20 cellular contexts compared by ENCODE assay signal in genomic region chr6:52540286-52540902, GRCh38. TPM values are rescaled to one million over a fixed set of nuclear protein-coding genes. Genes with fewer than 3 reads are reported as not detected.
A peak's percentile ranks its signal among the peaks of the same experiment; 100 is the strongest.
DNase-seq lines count a peak whose midpoint lies in the region; ATAC-seq, FAIRE-seq and TF ChIP-seq lines count a peak whose summit lies in the region.
"Had no signal": no experiment of that assay in that cellular context is flagged by ENCODE, and none has a peak within 500 bp of the region (broad histone marks: within the 10 kb centered on the region; RNA-seq: fewer than 3 reads in every experiment).

No MANE protein-coding gene starts in this region.

- no peak overlapping the region for H3K4me3 ChIP-seq in A549
- no peak overlapping the region for H3K4me3 ChIP-seq in prostate gland
- H3K4me3 ChIP-seq: SJCRH30, uterus had no signal

- no peak for TF ChIP-seq EP300 in A549 (IDR thresholded peaks at IDR 0.05)

- peak overlapping the region; percentile 89 for H3K27ac Mint-ChIP-seq in HFFc6
- peak overlapping the region; percentile 29 for H3K27ac Mint-ChIP-seq in T-helper 17 cell
- H3K27ac Mint-ChIP-seq in memory B cell = peak overlapping the region; percentile 30
- H3K27ac Mint-ChIP-seq: activated naive CD4-positive, alpha-beta T cell treated with anti-CD3 and anti-CD28 coated beads, Interleukin-2, amount 50 U/mL, for 72 hours; stimulated activated naive CD8-positive, alpha-beta T cell treated with anti-CD3 and anti-CD28 coated beads, Interleukin-15, Interleukin-2, amounts not matched to agents 100 ng/mL and 50 ng/mL, for 24 hours had no signal

- TF ChIP-seq CTCF in A549 (IDR thresholded peaks at IDR 0.05) (no peak), HFFc6 (IDR thresholded peaks at IDR 0.05) (no peak), prostate gland (IDR thresholded peaks at IDR 0.05) (no peak)

- POLR2A ChIA-PET in A549 (lab: Yijun Ruan, JAX) = no interaction called here

- FAIRE-seq in A549 (lab: Jason Lieb, UNC) = no peak
- FAIRE-seq: A204.1, H1 had no signal

- CTCF ChIA-PET in A549 (lab: Yijun Ruan, JAX) = interaction anchor here (0.6 to 1.0 kb wide), 3 partner anchors 14 to 123 kb away, joined by 3 to 4 read pairs (median 3); no protein-coding TSS in a partner anchor

- H3K9me3 ChIP-seq in A549 (no peaks in the 10 kb centered on the region), T-helper 17 cell (ENCODE audit: control insufficient read depth, low read length, poor library complexity, severe bottlenecking) (no peaks in the 10 kb centered on the region), prostate gland (no peaks in the 10 kb centered on the region)
- H3K9me3 ChIP-seq: SJCRH30, uterus had no signal

- H3K9me3 Mint-ChIP-seq in HFFc6 = no peaks in the 10 kb centered on the region
- H3K9me3 Mint-ChIP-seq in memory B cell = no peaks in the 10 kb centered on the region
- H3K9me3 Mint-ChIP-seq: activated naive CD4-positive, alpha-beta T cell treated with anti-CD3 and anti-CD28 coated beads, Interleukin-2, amount 50 U/mL, for 72 hours; activated T-cell treated with anti-CD3 and anti-CD28 coated beads, Interleukin-2, amount 50 U/mL, for 4 hours; central memory CD8-positive, alpha-beta T cell; stimulated activated naive CD8-positive, alpha-beta T cell treated with anti-CD3 and anti-CD28 coated beads, Interleukin-15, Interleukin-2, amounts not matched to agents 100 ng/mL and 50 ng/mL, for 24 hours had no signal

- peak overlapping the region; percentile 83 for H3K4me3 Mint-ChIP-seq in HFFc6
- no peak overlapping the region for H3K4me3 Mint-ChIP-seq in T-helper 17 cell
- H3K4me3 Mint-ChIP-seq in memory B cell = no peak overlapping the region
- H3K4me3 Mint-ChIP-seq: activated T-cell treated with anti-CD3 and anti-CD28 coated beads, Interleukin-2, amount 50 U/mL, for 4 hours; central memory CD8-positive, alpha-beta T cell; naive thymus-derived CD4-positive, alpha-beta T cell; stimulated activated naive CD8-positive, alpha-beta T cell treated with anti-CD3 and anti-CD28 coated beads, Interleukin-15, Interleukin-2, amounts not matched to agents 100 ng/mL and 50 ng/mL, for 24 hours had no signal

- H3K4me1 ChIP-seq in A549 (peaks cover 72% of the 10 kb centered on the region), prostate gland (replicated peaks) (peaks cover 11% of the 10 kb centered on the region)

- H3K27me3 Mint-ChIP-seq in HFFc6 (ENCODE audit: insufficient read depth) (no peaks in the 10 kb centered on the region; the same call in 1 of the 2 replicates), T-helper 17 cell (no peaks in the 10 kb centered on the region), memory B cell (no peaks in the 10 kb centered on the region)
- H3K27me3 Mint-ChIP-seq: central memory CD8-positive, alpha-beta T cell; naive thymus-derived CD4-positive, alpha-beta T cell; stimulated activated naive CD8-positive, alpha-beta T cell treated with anti-CD3 and anti-CD28 coated beads, Interleukin-15, Interleukin-2, amounts not matched to agents 100 ng/mL and 50 ng/mL, for 24 hours had no signal

- TF ChIP-seq RAD21 in A549 (conservative IDR thresholded peaks at IDR 0.05 in 1 of 2, IDR thresholded peaks at IDR 0.05 in 1 of 2) = no peak

- ATAC-seq in A549 = no peak
- ATAC-seq in T-helper 17 cell = no peak
- no peak for ATAC-seq in memory B cell (ENCODE audit: low read depth)
- ATAC-seq: activated naive CD4-positive, alpha-beta T cell treated with anti-CD3 and anti-CD28 coated beads, Interleukin-2, amount 50 U/mL, for 72 hours; activated T-cell treated with anti-CD3 and anti-CD28 coated beads, Interleukin-2, amount 50 U/mL, for 4 hours; naive thymus-derived CD4-positive, alpha-beta T cell had no signal

- DNase-seq in A549 (ENCODE audit: low read depth in 1 of 2, low spot score in 1 of 2) (no peak), HFFc6 (peak; percentile 73), T-helper 17 cell (no peak), memory B cell (ENCODE audit: low spot score in 2 of 2) (no peak), prostate gland (ENCODE audit: low spot score) (no peak), kidney glomerular epithelial cell (lab: John Stamatoyannopoulos, UW) (no peak), NCI-H2029 (lab: John Stamatoyannopoulos, UW) (no peak), SIG-M5 treated with dmso at 0.1 percent for 504 hours (lab: John Stamatoyannopoulos, UW; ENCODE audit: unreplicated experiment) (no peak)
- DNase-seq: activated CD4-positive, alpha-beta T cell treated with anti-CD3 and anti-CD28 coated beads, Interleukin-2, amount 50 U/mL, for 4 hours; activated T-cell treated with anti-CD3 and anti-CD28 coated beads, Interleukin-2, amount 50 U/mL, for 4 hours; Kasumi-1; naive thymus-derived CD4-positive, alpha-beta T cell; NCI-H345; SJCRH30; uterus had no signal

- H3K36me3 Mint-ChIP-seq in HFFc6 (ENCODE audit: low read depth) = peaks cover 40% of the 10 kb centered on the region
- peaks cover 3% of the 10 kb centered on the region for H3K36me3 Mint-ChIP-seq in T-helper 17 cell (ENCODE audit: low read depth)
- peaks cover 5% of the 10 kb centered on the region for H3K36me3 Mint-ChIP-seq in memory B cell
- H3K36me3 Mint-ChIP-seq: activated naive CD4-positive, alpha-beta T cell treated with anti-CD3 and anti-CD28 coated beads, Interleukin-2, amount 50 U/mL, for 72 hours had no signal

- WGBS in A549 (ENCODE audit: missing lambda C conversion rate) = 66% methylated on average over 3 of the region's 3 CpGs
- 40% methylated on average over 3 of the region's 3 CpGs for WGBS in prostate gland

- peak overlapping the region; percentile 43 for H3K4me2 ChIP-seq in A549

- H3K27me3 ChIP-seq in prostate gland (replicated peaks; ENCODE audit: insufficient read depth) = no peaks in the 10 kb centered on the region
- H3K27me3 ChIP-seq: SJCRH30, uterus had no signal

- intact Hi-C loops in prostate gland (cut with DNase I) = no loop called here

- TF ChIP-seq POLR2A in A549 (IDR thresholded peaks at IDR 0.05; ENCODE audit: low read length) = no peak
- TF ChIP-seq POLR2A in prostate gland (IDR thresholded peaks at IDR 0.05) = no peak

- H3K27ac ChIP-seq in A549 (peak overlapping the region in 1 of 2 experiments; percentile 60; a peak in 3 of 6 replicates), prostate gland (no peak overlapping the region)

- peaks cover 100% of the 10 kb centered on the region for H3K4me1 Mint-ChIP-seq in HFFc6 (ENCODE audit: low read depth)
- H3K4me1 Mint-ChIP-seq in T-helper 17 cell = peaks cover 34% of the 10 kb centered on the region
- H3K4me1 Mint-ChIP-seq in memory B cell = peaks cover 29% of the 10 kb centered on the region

- no peaks in the 10 kb centered on the region for H3K36me3 ChIP-seq in prostate gland
- H3K36me3 ChIP-seq: uterus had no signal

TF ChIP-seq in A549, 52 proteins besides CTCF, POLR2A, EP300 and RAD21:
- TF ChIP-seq NPAS2 (CRISPR knock-in tag; IDR thresholded peaks at IDR 0.05; ENCODE audit: borderline replicate concordance) (no peak), HES2 (IDR thresholded peaks at IDR 0.05) (no peak), SREBF2 (IDR thresholded peaks at IDR 0.05) (no peak), GATA3 (IDR thresholded peaks at IDR 0.05; ENCODE audit: borderline replicate concordance) (no peak), MAZ (IDR thresholded peaks at IDR 0.05; ENCODE audit: borderline replicate concordance, low read depth, low read length) (no peak), E2F6 (IDR thresholded peaks at IDR 0.05; ENCODE audit: borderline replicate concordance, low read depth) (no peak), CHD4 (IDR thresholded peaks at IDR 0.05; ENCODE audit: borderline replicate concordance) (no peak)

RNA-seq across cellular contexts. Expression of gene TRAM2, which starts 36.5 kb away (rescaled TPM):
- polyA plus RNA-seq in A549 (2011; rRNA removed) (25.4 and 25.6 TPM in 2 replicates), A549 (2017; fragmentation: RNase III; extraction: RNeasy Plus Mini Kit Qiagen cat#74134 plus additional on column Dnase treatment) (16.4 to 18.9 TPM (median 18.9 TPM) in 3 replicates)
- 10.3 and 14.3 TPM in 2 replicates for polyA plus RNA-seq in A549 (2012; cell fraction: cytosol; rRNA removed)
- polyA plus RNA-seq in A549 (2012; cell fraction: nucleus; rRNA removed) = 12.4 and 19.0 TPM in 2 replicates
- polyA minus RNA-seq in A549 (2011; rRNA and poly(A)+ RNA removed) = 31.9 and 32.9 TPM in 2 replicates
- total RNA-seq in HFFc6 (2021; fragmentation: NEBNext Ultra II Directional; extraction: Animal tissue kit (Norgen Biotek cat#: 25700)) = 100 to 1,000 TPM; 191 to 235 (median 215) TPM
- total RNA-seq in T-helper 17 cell (1 to 10 TPM; 8.6 to 8.9 TPM), prostate gland (10 to 100 TPM in 1 of 2 donors, 1 to 10 TPM in 1; 7.2 to 22.4 TPM)

Comparison
In these comparisons a context has a peak if more than half of its experiments do, and no peak if none do; other contexts are left out.
1. H3K27ac Mint-ChIP-seq: peak in every context shown above with its lines; median percentile 89 in HFFc6; 30 in memory B cell; 29 in T-helper 17 cell.
2. RNA of gene TRAM2, which starts 36.5 kb away (total RNA-seq): 191 to 235 TPM in HFFc6; 7.2 to 22.4 TPM in prostate gland and 8.6 to 8.9 TPM in T-helper 17 cell; every median in the first group is over 4 times any median in the second.